ENCODE assay signal across 9 cellular contexts in the genomic region with DNA sequence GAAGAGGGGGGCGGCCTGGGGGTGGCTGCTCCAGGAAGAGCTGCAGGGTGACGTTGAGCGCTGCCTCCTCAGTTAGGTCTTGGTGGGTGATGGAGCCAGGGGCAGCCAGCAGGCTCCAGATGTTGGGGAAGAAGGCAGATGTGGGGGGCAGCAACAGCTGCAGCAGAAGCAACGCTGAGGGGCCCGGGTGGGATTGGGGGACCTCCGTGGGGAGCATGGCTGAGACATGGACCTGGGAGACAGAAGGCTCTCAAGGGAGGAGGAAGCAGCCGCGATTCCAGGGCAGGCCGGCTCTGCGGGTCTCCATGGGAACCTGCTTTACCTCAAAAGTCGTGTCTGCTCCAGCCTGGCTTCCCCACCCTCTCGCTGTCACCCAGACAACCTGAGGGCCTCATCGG. TPM values are rescaled to one million over a fixed set of nuclear protein-coding genes. Genes with fewer than 3 reads are reported as not detected.
DNase-seq lines count a peak whose midpoint lies in the region; ATAC-seq, FAIRE-seq and TF ChIP-seq lines count a peak whose summit lies in the region.
"Had no signal": no experiment of that assay in that cellular context is flagged by ENCODE, and none has a peak within 500 bp of the region (broad histone marks: within the 10 kb centered on the region; RNA-seq: fewer than 3 reads in every experiment).

No MANE protein-coding gene starts in this region.

- H3K4me1 Mint-ChIP-seq in Caco-2 (ENCODE audit: low read depth, unreplicated experiment) (peaks cover 5% of the 10 kb centered on the region), nephron (no peaks in the 10 kb centered on the region)

- ATAC-seq in GM21447 (IDR thresholded peaks at IDR 0.05; ENCODE audit: unreplicated experiment) (no peak), HG03196 (IDR thresholded peaks at IDR 0.05; ENCODE audit: unreplicated experiment) (no peak)

- FAIRE-seq in bronchial epithelial cell (lab: Jason Lieb, UNC) = no peak

- H3K9me3 Mint-ChIP-seq in Caco-2 (ENCODE audit: unreplicated experiment) = no peaks in the 10 kb centered on the region
- no peaks in the 10 kb centered on the region for H3K9me3 Mint-ChIP-seq in nephron

- H3K4me3 ChIP-seq in Caco-2 (ENCODE audit: low read depth, low read length) (no peak overlapping the region), bronchial epithelial cell (ENCODE audit: low read depth, low read length) (peak overlapping the region; percentile 19)

- no TSS peak for BruUV-seq in Caco-2 (replicated peaks; lab: Mats Ljungman, UMichigan)

- no peaks in the 10 kb centered on the region for H3K27me3 Mint-ChIP-seq in Caco-2 (ENCODE audit: insufficient read depth, unreplicated experiment)
- no peaks in the 10 kb centered on the region for H3K27me3 Mint-ChIP-seq in nephron (ENCODE audit: low read depth)

- peaks cover 23% of the 10 kb centered on the region for H3K4me1 ChIP-seq in Caco-2

- CTCF ChIA-PET in Caco-2 (lab: Charles Lee) = no interaction called here

- no peak overlapping the region for H3K4me3 Mint-ChIP-seq in Caco-2 (ENCODE audit: unreplicated experiment)
- peak overlapping the region in 2 of 3 experiments; percentile 30 to 54 for H3K4me3 Mint-ChIP-seq in nephron

- H3K9me3 ChIP-seq in Caco-2 = no peaks in the 10 kb centered on the region

- DNase-seq in Caco-2 = no peak
- DNase-seq in Kasumi-1 (lab: John Stamatoyannopoulos, UW) = peak; percentile 14 to 25
- DNase-seq in bronchial epithelial cell (ENCODE audit: low read depth) = no peak
- DNase-seq in stimulated activated CD4-positive, alpha-beta T cell treated with anti-CD3 and anti-CD28 coated beads, Interleukin-2, amount 100 ng/mL, for 24 hours = no peak
- no peak for DNase-seq in NCI-H524 (lab: John Stamatoyannopoulos, UW)
- DNase-seq: NCI-H1930 had no signal

- intact Hi-C loops in Caco-2 (cut with micrococcal nuclease; ENCODE audit: unreplicated experiment) = no loop called here

- POLR2A ChIA-PET in Caco-2 (lab: Charles Lee) = no interaction called here

- TF ChIP-seq CTCF in Caco-2 (IDR thresholded peaks at IDR 0.05; ENCODE audit: insufficient read depth in 1 of 2, low read depth in 1 of 2, low read length in 1 of 2, severe bottlenecking in 1 of 2, unreplicated experiment in 1 of 2) (no peak), bronchial epithelial cell (IDR thresholded peaks at IDR 0.05; ENCODE audit: insufficient read depth, low read length, severe bottlenecking) (no peak), nephron (IDR thresholded peaks at IDR 0.05; ENCODE audit: unreplicated experiment in 3 of 3) (no peak)

- H3K27me3 ChIP-seq in Caco-2 (replicated peaks; ENCODE audit: control insufficient read depth, insufficient read depth, low read length) (no peaks in the 10 kb centered on the region), bronchial epithelial cell (ENCODE audit: control insufficient read depth, insufficient read depth, low read length) (no peaks in the 10 kb centered on the region)

- H3K36me3 Mint-ChIP-seq in Caco-2 (ENCODE audit: insufficient read depth, unreplicated experiment) (peaks cover 28% of the 10 kb centered on the region), nephron (ENCODE audit: low read depth) (peaks cover 9% of the 10 kb centered on the region)

- H3K27ac Mint-ChIP-seq in Caco-2 (ENCODE audit: unreplicated experiment) (peak overlapping the region; percentile 59), nephron (peak overlapping the region; percentile 42 to 93 (median 76))

- H3K36me3 ChIP-seq in Caco-2 (ENCODE audit: control insufficient read depth, insufficient read depth, low read length) (no peaks in the 10 kb centered on the region), bronchial epithelial cell (ENCODE audit: control insufficient read depth, insufficient read depth, low read length) (peaks cover 19% of the 10 kb centered on the region)

RNA-seq across cellular contexts. Expression of a gene that starts 0.6 kb away (rescaled TPM):
- 0.61 and 1.5 TPM in 2 replicates for total RNA-seq in Caco-2 (2022)
- 0.26 and 1.4 TPM in 2 replicates for total RNA-seq in bronchial epithelial cell

RNA-seq across cellular contexts. Expression of a gene that starts 14.1 kb away (rescaled TPM):
- total RNA-seq in Caco-2 (2022) = 6.4 and 13.0 TPM in 2 replicates
- total RNA-seq in bronchial epithelial cell = 1.3 TPM in 2 replicates

RNA-seq across cellular contexts. Expression of a gene that starts 19.0 kb away (rescaled TPM):
- total RNA-seq in Caco-2 (2022) (132 and 135 TPM in 2 replicates), bronchial epithelial cell (40.8 and 53.2 TPM in 2 replicates)

RNA-seq across cellular contexts. Expression of a gene that starts 30.2 kb away (rescaled TPM):
- total RNA-seq in Caco-2 (2022) (56.3 and 61.2 TPM in 2 replicates), bronchial epithelial cell (28.9 and 29.2 TPM in 2 replicates)

RNA-seq across cellular contexts. Expression of a gene that starts 36.8 kb away (rescaled TPM):
- 49.6 and 51.0 TPM in 2 replicates for total RNA-seq in Caco-2 (2022)
- total RNA-seq in bronchial epithelial cell = 3.4 and 4.0 TPM in 2 replicates

Comparison
In these comparisons a context has a peak if more than half of its experiments do, and no peak if none do; other contexts are left out.
1. DNase-seq: peak in Kasumi-1 (2 of 2); none in Caco-2 (0 of 2), bronchial epithelial cell (single experiment), stimulated activated CD4-positive, alpha-beta T cell treated with anti-CD3 and anti-CD28 coated beads, Interleukin-2, amount 100 ng/mL, for 24 hours (0 of 2) and NCI-H524 (0 of 2).